Comparison of ENCODE assay signal across 10 cellular contexts in genomic region chr3:187114511-187114910, GRCh38. TPM values are rescaled to one million over a fixed set of nuclear protein-coding genes. Genes with fewer than 3 reads are reported as not detected.
"Had no signal": no experiment of that assay in that cellular context is flagged by ENCODE, and none has a peak within 500 bp of the region (broad histone marks: within the 10 kb centered on the region; RNA-seq: fewer than 3 reads in every experiment).

No MANE protein-coding gene starts in this region.

- DNase-seq: H9, HCEC 1CT, IMR-90, KBM-7 had no signal

- H3K4me2 ChIP-seq: GM23338, KMS-11 had no signal

- FAIRE-seq: H1, H54, HTR-8/SVneo had no signal

- H2AFZ ChIP-seq: GM23338 had no signal

- H3K9ac ChIP-seq: KMS-11 had no signal

- H3K4me3 ChIP-seq: GM23338 had no signal

- H3K9me3 Mint-ChIP-seq: GM23338, H9 had no signal

- ATAC-seq: GM23338 had no signal

- H3K4me3 Mint-ChIP-seq: GM23338, H9 had no signal

- H3K27ac Mint-ChIP-seq: GM23338, H9 had no signal

- H3K27ac ChIP-seq: KMS-11 had no signal

RNA-seq across cellular contexts. Expression of gene RPL39L, which starts 24.8 kb away (rescaled TPM):
- total RNA-seq: HT-29 had no signal
